ENCODE assay signal across 10 cellular contexts in genomic region chr2:241036964-241037421, GRCh38.
DNase-seq lines count a peak whose midpoint lies in the region; ATAC-seq and TF ChIP-seq lines count a peak whose summit lies in the region.
"Had no signal": no experiment of that assay in that cellular context is flagged by ENCODE, and none has a peak within 500 bp of the region (broad histone marks: within the 10 kb centered on the region; RNA-seq: fewer than 3 reads in every experiment).

No MANE protein-coding gene starts in this region.

- no peaks in the 10 kb centered on the region for H3K79me2 ChIP-seq in OCI-LY3 (ENCODE audit: low read length)

- H3K27me3 ChIP-seq in BLaER1 treated with 17β-estradiol and CSF1 and Interleukin-3, amounts not matched to agents 10 nM and 100 nM, result peaks cover 17 to 35% (median 24%) of the 10 kb centered on the region in 11 experiments
- no peaks in the 10 kb centered on the region for H3K27me3 ChIP-seq in OCI-LY3 (ENCODE audit: low read depth, low read length)
- peaks cover 29% of the 10 kb centered on the region for H3K27me3 ChIP-seq in iPS-18a (ENCODE audit: control insufficient read depth, insufficient read depth, low read length)

- H3K9ac ChIP-seq in BLaER1 treated with 17β-estradiol and CSF1 and Interleukin-3, amounts not matched to agents 10 nM and 100 nM, result peak overlapping the region in 6 of 11 experiments; percentile 14 to 56 (median 46); a peak in 7 of 22 replicates
- peak overlapping the region; percentile 37 for H3K9ac ChIP-seq in OCI-LY3 (ENCODE audit: low read length)
- H3K9ac ChIP-seq in iPS-18a (ENCODE audit: low read length), result no peak overlapping the region

- H3K36me3 ChIP-seq in BLaER1 treated with 17β-estradiol and CSF1 and Interleukin-3, amounts not matched to agents 10 nM and 100 nM, result no peaks in the 10 kb centered on the region
- H3K36me3 ChIP-seq in OCI-LY3 (replicated peaks; ENCODE audit: low read depth, low read length) (no peaks in the 10 kb centered on the region), iPS-18a (ENCODE audit: control insufficient read depth, low read depth, low read length) (no peaks in the 10 kb centered on the region)

- peak overlapping the region; percentile 44 to 60 (median 52); a peak in 18 of 20 replicates for H3K4me3 ChIP-seq in BLaER1 treated with 17β-estradiol and CSF1 and Interleukin-3, amounts not matched to agents 10 nM and 100 nM
- peak overlapping the region; percentile 72 for H3K4me3 ChIP-seq in OCI-LY3 (ENCODE audit: low read length)
- H3K4me3 ChIP-seq in iPS-18a (ENCODE audit: low read length), result peak overlapping the region; percentile 52

- no peak for DNase-seq in NOMO-1 treated with dmso at 0.1 percent for 144 hours (lab: John Stamatoyannopoulos, UW; ENCODE audit: unreplicated experiment)
- DNase-seq in NCI-H1092 (lab: John Stamatoyannopoulos, UW), result no peak
- DNase-seq: DMS53, IMR-90 had no signal

- H3K4me1 ChIP-seq in BLaER1 treated with 17β-estradiol and CSF1 and Interleukin-3, amounts not matched to agents 10 nM and 100 nM, result peaks cover 27 to 69% (median 50%) of the 10 kb centered on the region in 10 experiments
- H3K4me1 ChIP-seq in OCI-LY3 (ENCODE audit: low read length) (peaks cover 18% of the 10 kb centered on the region), iPS-18a (ENCODE audit: control insufficient read depth, low read depth, low read length) (no peaks in the 10 kb centered on the region)

- no peak overlapping the region for H3K27ac ChIP-seq in BLaER1 treated with 17β-estradiol and CSF1 and Interleukin-3, amounts not matched to agents 10 nM and 100 nM
- H3K27ac ChIP-seq in OCI-LY3 (ENCODE audit: low read length) (no peak overlapping the region), iPS-18a (ENCODE audit: low read length) (no peak overlapping the region)

- ATAC-seq in GM19351 (IDR thresholded peaks at IDR 0.05; ENCODE audit: unreplicated experiment), result peak; percentile 37
- ATAC-seq in HG03521 (IDR thresholded peaks at IDR 0.05; ENCODE audit: unreplicated experiment), result no peak
- no peak for ATAC-seq in GM19467 (IDR thresholded peaks at IDR 0.05; ENCODE audit: unreplicated experiment)

- H3K4me2 ChIP-seq in BLaER1 treated with 17β-estradiol and CSF1 and Interleukin-3, amounts not matched to agents 10 nM and 100 nM, result peak overlapping the region; percentile 81 to 98 (median 95)
- peak overlapping the region; percentile 55 for H3K4me2 ChIP-seq in OCI-LY3 (ENCODE audit: low read length)

- no peak for TF ChIP-seq CTCF in OCI-LY3 (IDR thresholded peaks at IDR 0.05; ENCODE audit: low read depth, low read length)

- peaks cover 0 to 22% (median 0%) of the 10 kb centered on the region in 11 experiments; a peak in 5 of 22 replicates for H4K20me1 ChIP-seq in BLaER1 treated with 17β-estradiol and CSF1 and Interleukin-3, amounts not matched to agents 10 nM and 100 nM
- no peaks in the 10 kb centered on the region for H4K20me1 ChIP-seq in OCI-LY3 (ENCODE audit: insufficient read depth, low read length)

- 0 out of 2 replicates have a peak overlapping the region, but pooled peaks have one; percentile 13 for H2AFZ ChIP-seq in OCI-LY3 (ENCODE audit: low read depth, low read length)

- no peaks in the 10 kb centered on the region for H3K9me3 ChIP-seq in BLaER1 treated with 17β-estradiol and CSF1 and Interleukin-3, amounts not matched to agents 10 nM and 100 nM (replicated peaks in 1 of 11)
- H3K9me3 ChIP-seq in OCI-LY3 (ENCODE audit: insufficient read depth, low read length) (no peaks in the 10 kb centered on the region), iPS-18a (ENCODE audit: control insufficient read depth, low read depth, low read length) (no peaks in the 10 kb centered on the region)
